ENCODE assay signal across 8 cellular contexts in the genomic region with DNA sequence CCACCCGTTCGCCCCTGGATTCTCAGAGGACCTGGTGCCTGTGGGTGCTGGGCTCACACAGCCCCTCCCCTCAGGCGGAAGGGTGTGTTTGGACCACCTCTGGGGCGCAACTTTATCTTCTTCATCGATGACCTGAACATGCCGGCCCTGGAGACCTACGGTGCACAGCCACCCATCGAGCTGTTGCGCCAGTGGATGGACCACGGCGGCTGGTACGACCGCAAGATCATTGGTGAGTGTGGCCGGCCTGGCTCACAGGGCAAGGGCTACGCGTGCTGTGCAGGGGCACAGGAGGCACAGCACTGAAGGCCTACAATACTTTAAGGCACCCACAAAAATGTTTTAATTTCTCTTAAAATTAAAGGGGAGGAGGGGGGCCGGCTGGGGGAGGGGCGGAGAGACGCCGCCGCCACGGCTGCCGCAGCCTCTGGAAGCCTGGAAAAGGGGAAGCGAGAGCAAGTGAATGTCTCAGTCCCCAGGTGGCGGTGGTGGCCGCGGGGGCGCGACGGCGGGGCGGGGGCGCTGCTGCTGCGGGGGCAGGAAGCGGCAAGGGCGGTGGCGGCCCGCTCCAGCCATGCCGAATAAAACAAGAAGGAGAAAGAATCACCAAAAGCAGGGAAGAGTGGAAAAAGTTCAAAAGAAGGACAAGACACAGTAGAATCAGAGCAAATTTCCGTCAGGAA. TPM values are rescaled to one million over a fixed set of nuclear protein-coding genes. Genes with fewer than 3 reads are reported as not detected.
DNase-seq lines count a peak whose midpoint lies in the region; FAIRE-seq and TF ChIP-seq lines count a peak whose summit lies in the region.

No MANE protein-coding gene starts in this region.

- H3K4me2 ChIP-seq in OCI-LY7 (ENCODE audit: low read length), result peak overlapping the region; percentile 64

- H3K4me1 ChIP-seq in OCI-LY7 (ENCODE audit: insufficient read depth, low read length, poor library complexity, severe bottlenecking), result peaks cover 33% of the 10 kb centered on the region
- H3K4me1 ChIP-seq in ovary (ENCODE audit: insufficient read depth), result no peaks in the 10 kb centered on the region

- no peak for TF ChIP-seq POLR2A in ovary (IDR thresholded peaks at IDR 0.05)

- no TSS peak for BruUV-seq in OCI-LY7 (replicated peaks; lab: Mats Ljungman, UMichigan)

- H3K9me3 ChIP-seq in OCI-LY7 (ENCODE audit: low read length) (no peaks in the 10 kb centered on the region), ovary (no peaks in the 10 kb centered on the region)

- H3K36me3 ChIP-seq in OCI-LY7 (ENCODE audit: insufficient read depth, low read length) (no peaks in the 10 kb centered on the region), ovary (no peaks in the 10 kb centered on the region)

- peak; percentile 6 for TF ChIP-seq CTCF in GM13976 (IDR thresholded peaks at IDR 0.05; ENCODE audit: borderline replicate concordance, control extremely low read depth, extremely low read depth, insufficient read depth, missing control alignments)
- TF ChIP-seq CTCF in OCI-LY7 (conservative IDR thresholded peaks at IDR 0.05; ENCODE audit: low read length), result peak; percentile 60
- TF ChIP-seq CTCF in foreskin fibroblast (IDR thresholded peaks at IDR 0.05; ENCODE audit: low read depth, low read length), result no peak
- no peak for TF ChIP-seq CTCF in ovary (IDR thresholded peaks at IDR 0.05)

- peak overlapping the region; percentile 76 for H2AFZ ChIP-seq in OCI-LY7 (ENCODE audit: low read length)

- TF ChIP-seq EP300 in ovary (IDR thresholded peaks at IDR 0.05), result no peak

- H3K4me3 ChIP-seq in OCI-LY7 (ENCODE audit: low read depth, low read length, poor library complexity, severe bottlenecking), result peak overlapping the region; percentile 49
- H3K4me3 ChIP-seq in foreskin fibroblast (ENCODE audit: low read depth in 1 of 2, low read length in 2 of 2), result peak overlapping the region; percentile 11 to 18
- H3K4me3 ChIP-seq in ovary, result no peak overlapping the region

- 40 to 53% (median 51%) methylated on average over 37 to 40 of the region's 40 CpGs for WGBS in ovary, 3 donors

- no peaks in the 10 kb centered on the region for H3K27me3 ChIP-seq in ovary

- H3K27ac ChIP-seq in OCI-LY7 (ENCODE audit: low read depth, low read length, poor library complexity, severe bottlenecking), result peak overlapping the region; percentile 39
- H3K27ac ChIP-seq in ovary, result no peak overlapping the region

- no peaks in the 10 kb centered on the region for H4K20me1 ChIP-seq in OCI-LY7 (ENCODE audit: insufficient read depth, low read length)

- no peaks in the 10 kb centered on the region for H3K9me2 ChIP-seq in OCI-LY7 (ENCODE audit: insufficient read depth, low read length)

- in situ Hi-C loops in GM13976 (cut with MboI; ENCODE audit: low sequenced_read_pairs, unreplicated experiment), result no loop called here

- peak; percentile 63 for DNase-seq in GM13976 (ENCODE audit: low spot score)
- peak; percentile 84 for DNase-seq in OCI-LY7 (ENCODE audit: low spot score)
- peak in 1 of 2 donors; percentile 19 for DNase-seq in foreskin fibroblast
- DNase-seq in stimulated activated CD4-positive, alpha-beta T cell treated with anti-CD3 and anti-CD28 coated beads, Interleukin-2, amount 100 ng/mL, for 4 hours (ENCODE audit: low read depth), result peak; percentile 18
- DNase-seq in NCI-H82 treated with DMSO at 0.1 percent for 48 hours (lab: John Stamatoyannopoulos, UW; ENCODE audit: unreplicated experiment), result no peak
- no peak for DNase-seq in ovary
- no peak for DNase-seq in NCI-H524 (lab: John Stamatoyannopoulos, UW)
- no peak for DNase-seq in RCC 7860 (ENCODE audit: low spot score)

- FAIRE-seq in RCC 7860 (lab: Jason Lieb, UNC), result no peak

- no peaks in the 10 kb centered on the region for H3K79me2 ChIP-seq in OCI-LY7 (ENCODE audit: insufficient read depth, low read depth, low read length)

- intact Hi-C loops in OCI-LY7 (cut with micrococcal nuclease; ENCODE audit: unreplicated experiment) (loop anchor here (2.0 to 10.0 kb wide), 3 partner anchors 22 to 72 kb away; a partner anchor contains a TSS), ovary (cut with DNase I) (no loop called here)

- POLR2A ChIA-PET in OCI-LY7 (lab: Charles Lee), result interaction anchor here (0.8 kb wide), 1 partner anchor 10 kb away, joined by 3 read pairs; no protein-coding TSS in a partner anchor

- CTCF ChIA-PET in OCI-LY7 (lab: Charles Lee; ENCODE audit: unreplicated experiment), result no interaction called here

RNA-seq across cellular contexts. Expression of a gene that starts 36.8 kb away (rescaled TPM):
- total RNA-seq in OCI-LY7 (2014; rRNA removed; shearing (Covaris generic)), result 88.3 and 102 TPM in 2 replicates
- total RNA-seq in OCI-LY7 (2022) (102 and 105 TPM in 2 replicates), ovary (10 to 100 TPM; 31.7 to 71.0 (median 63.8) TPM)
- 10 to 100 TPM; 45.5 to 56.6 TPM for polyA plus RNA-seq in ovary

RNA-seq across cellular contexts. Expression of a gene that starts 37.5 kb away (rescaled TPM):
- total RNA-seq in OCI-LY7 (2014; rRNA removed; shearing (Covaris generic)), result 32.9 and 33.3 TPM in 2 replicates
- total RNA-seq in OCI-LY7 (2022) (44.5 and 61.4 TPM in 2 replicates), ovary (10 to 100 TPM in 1 of 7 donors, 1 to 10 TPM in 6; 2.5 to 18.2 (median 6.2) TPM)
- polyA plus RNA-seq in ovary, result 1 to 10 TPM; 3.7 to 8.9 TPM

RNA-seq across cellular contexts. Expression of a gene that starts 56.8 kb away (rescaled TPM):
- total RNA-seq in OCI-LY7 (2014; rRNA removed; shearing (Covaris generic)), result 14.2 and 18.3 TPM in 2 replicates
- 5.8 and 10.5 TPM in 2 replicates for total RNA-seq in OCI-LY7 (2022)
- 10 to 100 TPM in 2 of 7 donors, 1 to 10 TPM in 5; 5.0 to 15.7 (median 7.8) TPM for total RNA-seq in ovary
- 1 to 10 TPM; 3.1 to 3.9 TPM for polyA plus RNA-seq in ovary

Comparison
In these comparisons a context has a peak if more than half of its experiments do, and no peak if none do; other contexts are left out.
1. DNase-seq: peak in GM13976 (single experiment), OCI-LY7 (single experiment) and stimulated activated CD4-positive, alpha-beta T cell treated with anti-CD3 and anti-CD28 coated beads, Interleukin-2, amount 100 ng/mL, for 4 hours (single experiment); none in NCI-H82 treated with DMSO at 0.1 percent for 48 hours (single experiment), ovary (0 of 5), NCI-H524 (0 of 2) and RCC 7860 (single experiment).
2. CTCF ChIP-seq: peak in GM13976 (single experiment) and OCI-LY7 (single experiment); none in foreskin fibroblast (single experiment) and ovary (0 of 3).